Comparison of ENCODE assay signal across 28 cellular contexts in genomic region chr7:140551334-140552239, GRCh38.
DNase-seq lines count a peak whose midpoint lies in the region; ATAC-seq and TF ChIP-seq lines count a peak whose summit lies in the region.
"Had no signal": no experiment of that assay in that cellular context is flagged by ENCODE, and none has a peak within 500 bp of the region (broad histone marks: within the 10 kb centered on the region; RNA-seq: fewer than 3 reads in every experiment).

No MANE protein-coding gene starts in this region.

- H3K9me3 ChIP-seq in right atrium auricular region (no peaks in the 10 kb centered on the region), left ventricle myocardium inferior (replicated peaks) (no peaks in the 10 kb centered on the region)
- H3K9me3 ChIP-seq: A549, BE2C, neutrophil, transverse colon had no signal

- DNase-seq in Right ventricle myocardium inferior (ENCODE audit: missing footprints) (no peak), right atrium auricular region (ENCODE audit: low spot score) (no peak), left ventricle myocardium inferior (no peak), cerebellar cortex (ENCODE audit: low spot score) (no peak), CD14-positive monocyte (ENCODE audit: low spot score) (no peak), NCI-H2196 treated with DMSO at 0.1 percent for 48 hours (lab: John Stamatoyannopoulos, UW; ENCODE audit: unreplicated experiment) (no peak), dorsolateral prefrontal cortex (no peak)
- DNase-seq: activated CD4-positive, alpha-beta T cell treated with anti-CD3 and anti-CD28 coated beads, Interleukin-2, amount 10 ng/mL, durations not matched to agents 24 days and 14 days; aorta; BE2C; DMS79; midbrain; MV-4-11; NCI-H187 treated with DMSO at 0.1 percent for 48 hours; NCI-H345; PC-3; SHP77 treated with DMSO at 0.1 percent for 48 hours; stimulated activated CD4-positive, alpha-beta T cell treated with anti-CD3 and anti-CD28 coated beads, Interleukin-4, amount 100 ng/mL, for 4 hours; transverse colon had no signal

- H3K9me3 Mint-ChIP-seq in nephron, result no peaks in the 10 kb centered on the region
- H3K9me3 Mint-ChIP-seq in CD14-positive monocyte, result peaks cover 0 to 2% (median 0%) of the 10 kb centered on the region in 7 donors
- H3K9me3 Mint-ChIP-seq: activated CD4-positive, alpha-beta T cell treated with anti-CD3 and anti-CD28 coated beads, Interleukin-2, amount 10 ng/mL, durations not matched to agents 24 days and 14 days; activated naive CD4-positive, alpha-beta T cell treated with anti-CD3 and anti-CD28 coated beads, Interleukin-2, amount 50 U/mL, for 72 hours; activated T-helper 1 cell treated with anti-CD3 and anti-CD28 coated beads, Interleukin-12 subunit alpha, Interleukin-12 subunit beta, Interleukin-2, Interleukin-4 antibody, amounts not matched to agents 30 ng/mL and 10 ng/mL and 1 ng/mL, durations not matched to agents 14 hours and 24 hours and 36 hours; central memory CD8-positive, alpha-beta T cell; stimulated activated naive CD8-positive, alpha-beta T cell treated with anti-CD3 and anti-CD28 coated beads, Interleukin-15, Interleukin-2, amounts not matched to agents 100 ng/mL and 50 ng/mL, for 24 hours; T-helper 1 cell treated with Interleukin-12 subunit alpha and Interleukin-12 subunit beta and Interleukin-4 antibody, amounts not matched to agents 30 μg/mL and 1 μg/mL, for 36 hours had no signal

- intact Hi-C loops in Right ventricle myocardium inferior (cut with DNase I) (no loop called here), left ventricle myocardium inferior (cut with micrococcal nuclease) (no loop called here), CD14-positive monocyte (cut with micrococcal nuclease) (no loop called here), dorsolateral prefrontal cortex (cut with DNase I) (no loop called here)

- H3K4me1 Mint-ChIP-seq in nephron (peaks cover 5% of the 10 kb centered on the region), CD14-positive monocyte (no peaks in the 10 kb centered on the region)
- H3K4me1 Mint-ChIP-seq: activated CD4-positive, alpha-beta T cell treated with anti-CD3 and anti-CD28 coated beads, Interleukin-2, amount 10 ng/mL, durations not matched to agents 24 days and 14 days; central memory CD8-positive, alpha-beta T cell had no signal

- peak; percentile 51 for ATAC-seq in Right ventricle myocardium inferior
- ATAC-seq: A549; activated naive CD4-positive, alpha-beta T cell treated with anti-CD3 and anti-CD28 coated beads, Interleukin-2, amount 50 U/mL, for 72 hours; GM12878; PC-3 had no signal

- H3K4me1 ChIP-seq in right atrium auricular region (no peaks in the 10 kb centered on the region), left ventricle myocardium inferior (peaks cover 12% of the 10 kb centered on the region)
- H3K4me1 ChIP-seq: A549, BE2C had no signal

- H3K36me3 Mint-ChIP-seq in nephron (ENCODE audit: low read depth) (peaks cover 47% of the 10 kb centered on the region), CD14-positive monocyte (no peaks in the 10 kb centered on the region)
- H3K36me3 Mint-ChIP-seq: activated naive CD4-positive, alpha-beta T cell treated with anti-CD3 and anti-CD28 coated beads, Interleukin-2, amount 50 U/mL, for 72 hours had no signal

- H3K4me3 ChIP-seq in right atrium auricular region (no peak overlapping the region), left ventricle myocardium inferior (no peak overlapping the region), dorsolateral prefrontal cortex (no peak overlapping the region)
- H3K4me3 ChIP-seq: A549, GM12878, transverse colon had no signal

- no peaks in the 10 kb centered on the region for H3K27me3 ChIP-seq in right atrium auricular region
- no peaks in the 10 kb centered on the region for H3K27me3 ChIP-seq in left ventricle myocardium inferior (ENCODE audit: low read depth)
- no peaks in the 10 kb centered on the region for H3K27me3 ChIP-seq in dorsolateral prefrontal cortex
- H3K27me3 ChIP-seq: BE2C, transverse colon had no signal

- H3K27me3 Mint-ChIP-seq in nephron (ENCODE audit: low read depth) (no peaks in the 10 kb centered on the region), CD14-positive monocyte (ENCODE audit: low read depth in 3 of 3) (peaks cover 2 to 12% (median 3%) of the 10 kb centered on the region in 3 donors)
- H3K27me3 Mint-ChIP-seq: central memory CD8-positive, alpha-beta T cell had no signal

- TF ChIP-seq CTCF in right atrium auricular region (IDR thresholded peaks at IDR 0.05) (no peak), left ventricle myocardium inferior (IDR thresholded peaks at IDR 0.05; ENCODE audit: borderline replicate concordance) (no peak), nephron (IDR thresholded peaks at IDR 0.05; ENCODE audit: unreplicated experiment in 3 of 3) (no peak), CD14-positive monocyte (IDR thresholded peaks at IDR 0.05) (no peak), dorsolateral prefrontal cortex (IDR thresholded peaks at IDR 0.05 in 54 of 56, conservative IDR thresholded peaks at IDR 0.05 in 2 of 56; ENCODE audit: low read depth in 1 of 56, partially characterized antibody in 56 of 56) (no peak)

- peak overlapping the region in 2 of 3 experiments; percentile 2 to 34 for H3K27ac Mint-ChIP-seq in nephron
- H3K27ac Mint-ChIP-seq in CD14-positive monocyte, result no peak overlapping the region
- H3K27ac Mint-ChIP-seq: activated CD4-positive, alpha-beta T cell treated with anti-CD3 and anti-CD28 coated beads, Interleukin-2, amount 10 ng/mL, durations not matched to agents 24 days and 14 days; activated naive CD4-positive, alpha-beta T cell treated with anti-CD3 and anti-CD28 coated beads, Interleukin-2, amount 50 U/mL, for 72 hours; activated T-helper 1 cell treated with anti-CD3 and anti-CD28 coated beads, Interleukin-12 subunit alpha, Interleukin-12 subunit beta, Interleukin-2, Interleukin-4 antibody, amounts not matched to agents 30 ng/mL and 10 ng/mL and 1 ng/mL, durations not matched to agents 14 hours and 24 hours and 36 hours; stimulated activated naive CD8-positive, alpha-beta T cell treated with anti-CD3 and anti-CD28 coated beads, Interleukin-15, Interleukin-2, amounts not matched to agents 100 ng/mL and 50 ng/mL, for 24 hours; T-helper 1 cell treated with Interleukin-12 subunit alpha and Interleukin-12 subunit beta and Interleukin-4 antibody, amounts not matched to agents 30 μg/mL and 1 μg/mL, for 36 hours had no signal

- H3K27ac ChIP-seq in right atrium auricular region, result no peak overlapping the region
- H3K27ac ChIP-seq in left ventricle myocardium inferior (replicated peaks), result peak overlapping the region; percentile 36
- peak overlapping the region in 3 of 59 donors; percentile 13 to 48 (median 44) for H3K27ac ChIP-seq in dorsolateral prefrontal cortex
- H3K27ac ChIP-seq: neutrophil had no signal

- no peak overlapping the region for H3K4me3 Mint-ChIP-seq in nephron
- H3K4me3 Mint-ChIP-seq in CD14-positive monocyte, result no peak overlapping the region
- H3K4me3 Mint-ChIP-seq: activated CD4-positive, alpha-beta T cell treated with anti-CD3 and anti-CD28 coated beads, Interleukin-2, amount 10 ng/mL, durations not matched to agents 24 days and 14 days; activated T-helper 1 cell treated with anti-CD3 and anti-CD28 coated beads, Interleukin-12 subunit alpha, Interleukin-12 subunit beta, Interleukin-2, Interleukin-4 antibody, amounts not matched to agents 30 ng/mL and 10 ng/mL and 1 ng/mL, durations not matched to agents 14 hours and 24 hours and 36 hours; central memory CD8-positive, alpha-beta T cell; stimulated activated naive CD8-positive, alpha-beta T cell treated with anti-CD3 and anti-CD28 coated beads, Interleukin-15, Interleukin-2, amounts not matched to agents 100 ng/mL and 50 ng/mL, for 24 hours; T-helper 1 cell treated with Interleukin-12 subunit alpha and Interleukin-12 subunit beta and Interleukin-4 antibody, amounts not matched to agents 30 μg/mL and 1 μg/mL, for 36 hours had no signal

- H3K36me3 ChIP-seq in right atrium auricular region (peaks cover 17% of the 10 kb centered on the region), left ventricle myocardium inferior (peaks cover 13% of the 10 kb centered on the region)
- H3K36me3 ChIP-seq: BE2C, neutrophil, transverse colon had no signal

Comparison
In these comparisons a context has a peak if more than half of its experiments do, and no peak if none do; other contexts are left out.
1. H3K27ac Mint-ChIP-seq: peak in nephron (2 of 3); none in CD14-positive monocyte (0 of 7).